Comparison of ENCODE assay signal across 9 cellular contexts in genomic region chr2:28956890-28957289, GRCh38. TPM values are rescaled to one million over a fixed set of nuclear protein-coding genes. Genes with fewer than 3 reads are reported as not detected.
DNase-seq lines count a peak whose midpoint lies in the region; ATAC-seq, FAIRE-seq and TF ChIP-seq lines count a peak whose summit lies in the region.
"Had no signal": no experiment of that assay in that cellular context is flagged by ENCODE, and none has a peak within 500 bp of the region (broad histone marks: within the 10 kb centered on the region; RNA-seq: fewer than 3 reads in every experiment).

No MANE protein-coding gene starts in this region.

- no peak for TF ChIP-seq EP300 in A549 (IDR thresholded peaks at IDR 0.05)

- no peak for FAIRE-seq in A549 (lab: Jason Lieb, UNC)

- H3K4me1 ChIP-seq in A549 (peaks cover 21% of the 10 kb centered on the region), ES-I3 (ENCODE audit: insufficient read depth, low read length) (peaks cover 15% of the 10 kb centered on the region), foreskin keratinocyte (no peaks in the 10 kb centered on the region)

- TF ChIP-seq RAD21 in A549 (conservative IDR thresholded peaks at IDR 0.05 in 1 of 2, IDR thresholded peaks at IDR 0.05 in 1 of 2) = peak; percentile 58 to 64

- in situ Hi-C loops in SK-MEL-5 (cut with HindIII; ENCODE audit: low pct_unique_long_range_greater_than_20kb, low sequenced_read_pairs) = loop anchor here (10.0 kb wide), 1 partner anchor 238 kb away; no protein-coding TSS in a partner anchor

- ATAC-seq in A549 = peak in 1 of 2 experiments; percentile 19; a peak in 3 of 6 replicates
- peak; percentile 24 for ATAC-seq in foreskin keratinocyte
- ATAC-seq in stimulated activated memory B cell treated with anti-CD40 and anti-IgM and Interleukin-4, amounts not matched to agents 10 μg/mL and 1 μg/mL and 100 μg/mL, for 72 hours = no peak
- no peak for ATAC-seq in GM18520 (IDR thresholded peaks at IDR 0.05; ENCODE audit: unreplicated experiment)

- POLR2A ChIA-PET in A549 (lab: Yijun Ruan, JAX) = no interaction called here

- no peak overlapping the region for H3K4me3 ChIP-seq in A549

- H3K27ac Mint-ChIP-seq in stimulated activated memory B cell treated with anti-CD40 and anti-IgM and Interleukin-4, amounts not matched to agents 10 μg/mL and 1 μg/mL and 100 μg/mL, for 72 hours = no peak overlapping the region

- H3K9ac ChIP-seq in ES-I3 (ENCODE audit: low read depth, low read length) = peak overlapping the region; percentile 56; the same call in 1 of the 2 replicates

- TF ChIP-seq POLR2A in A549 (IDR thresholded peaks at IDR 0.05; ENCODE audit: low read length) = no peak

- H3K4me3 Mint-ChIP-seq in stimulated activated memory B cell treated with anti-CD40 and anti-IgM and Interleukin-4, amounts not matched to agents 10 μg/mL and 1 μg/mL and 100 μg/mL, for 72 hours = no peak overlapping the region

- H3K36me3 Mint-ChIP-seq in stimulated activated memory B cell treated with anti-CD40 and anti-IgM and Interleukin-4, amounts not matched to agents 10 μg/mL and 1 μg/mL and 100 μg/mL, for 72 hours = no peaks in the 10 kb centered on the region

- H3K27me3 Mint-ChIP-seq in stimulated activated memory B cell treated with anti-CD40 and anti-IgM and Interleukin-4, amounts not matched to agents 10 μg/mL and 1 μg/mL and 100 μg/mL, for 72 hours = no peaks in the 10 kb centered on the region

- H3K4me2 ChIP-seq in A549 = no peak overlapping the region

- CTCF ChIA-PET in A549 (lab: Yijun Ruan, JAX) = interaction anchor here (0.6 to 1.5 kb wide), 5 partner anchors 15 to 234 kb away, joined by 3 to 6 read pairs (median 4); no protein-coding TSS in a partner anchor

- no peaks in the 10 kb centered on the region for H3K36me3 ChIP-seq in ES-I3 (ENCODE audit: insufficient read depth, low read length)

- peaks cover 12% of the 10 kb centered on the region for H3K4me1 Mint-ChIP-seq in stimulated activated memory B cell treated with anti-CD40 and anti-IgM and Interleukin-4, amounts not matched to agents 10 μg/mL and 1 μg/mL and 100 μg/mL, for 72 hours

- H3K27ac ChIP-seq in A549 (no peak overlapping the region; a peak in 1 of 6 replicates), foreskin keratinocyte (no peak overlapping the region)

- peak in 1 of 2 experiments; percentile 28 for DNase-seq in A549 (ENCODE audit: low read depth in 1 of 2, low spot score in 1 of 2)
- DNase-seq in SK-MEL-5 (ENCODE audit: low read depth, low spot score) = peak; percentile 50
- peak in 1 of 2 donors; percentile 25 for DNase-seq in foreskin keratinocyte
- no peak for DNase-seq in RPMI8226
- no peak for DNase-seq in hepatic stellate cell (ENCODE audit: low spot score)
- DNase-seq: activated gamma-delta T cell had no signal

- H3K27me3 ChIP-seq in foreskin keratinocyte = peaks cover 5% of the 10 kb centered on the region

- WGBS in A549 (ENCODE audit: missing lambda C conversion rate) = 64% methylated on average over 15 of the region's 15 CpGs

- H3K9me3 Mint-ChIP-seq in stimulated activated memory B cell treated with anti-CD40 and anti-IgM and Interleukin-4, amounts not matched to agents 10 μg/mL and 1 μg/mL and 100 μg/mL, for 72 hours = no peaks in the 10 kb centered on the region

- peak; percentile 46; the same call in 2 of the 3 replicates for TF ChIP-seq CTCF in A549 (IDR thresholded peaks at IDR 0.05)
- TF ChIP-seq CTCF in foreskin keratinocyte (conservative IDR thresholded peaks at IDR 0.05) = peak; percentile 69

- H3K9me3 ChIP-seq in A549 (no peaks in the 10 kb centered on the region), ES-I3 (ENCODE audit: control insufficient read depth, insufficient read depth, low read length) (no peaks in the 10 kb centered on the region)

TF ChIP-seq in A549, 52 proteins besides CTCF, POLR2A, EP300 and RAD21:
- TF ChIP-seq RNF2 (IDR thresholded peaks at IDR 0.05; ENCODE audit: borderline replicate concordance, low read depth) (no peak), SMC3 (IDR thresholded peaks at IDR 0.05) (0 out of 3 replicates have a peak, but pooled peaks have one; percentile 37)
TF ChIP-seq in A549: peak in this region for 1.

RNA-seq across cellular contexts. Expression of gene TOGARAM2, which starts 24.2 kb away (rescaled TPM):
- polyA plus RNA-seq in A549 (2011; rRNA removed) (0.05 and 0.14 TPM in 2 replicates), A549 (2017; fragmentation: RNase III; extraction: RNeasy Plus Mini Kit Qiagen cat#74134 plus additional on column Dnase treatment) (0.25 to 0.35 TPM (median 0.30 TPM) in 3 replicates), foreskin keratinocyte (0.06 and 0.10 TPM in 2 replicates)
- polyA plus RNA-seq in A549 (2012; cell fraction: cytosol; rRNA removed) = 0.38 and 0.41 TPM in 2 replicates
- polyA plus RNA-seq in A549 (2012; cell fraction: nucleus; rRNA removed) = 0.92 and 0.96 TPM in 2 replicates
- polyA minus RNA-seq in A549 (2011; rRNA and poly(A)+ RNA removed) = 0.10 and 0.33 TPM in 2 replicates
- under 0.01 TPM in 1 of 2 replicates, not detected in the other for total RNA-seq in SK-MEL-5 (2014; rRNA removed; shearing (Covaris generic))
- 0.15 TPM in 1 of 2 replicates, not detected in the other for polyA plus RNA-seq in SK-MEL-5 (2015; cell fraction: cytosol; rRNA removed)
- polyA plus RNA-seq in SK-MEL-5 (2015; cell fraction: nucleus; rRNA removed) = 0.02 TPM in 1 of 2 replicates, not detected in the other
- 0.24 and 0.28 TPM in 2 replicates for total RNA-seq in foreskin keratinocyte
